ENCODE assay signal across 1 cellular context in genomic region chr2:2933421-2933820, GRCh38.
TF ChIP-seq lines count a peak whose summit lies in the region.

No MANE protein-coding gene starts in this region.

TF ChIP-seq in GM12878, 131 proteins besides CTCF, POLR2A, EP300 and RAD21:
- TF ChIP-seq ZNF687 (IDR thresholded peaks at IDR 0.05) (0 out of 2 replicates have a peak, but pooled peaks have one; percentile 26), JUNB (IDR thresholded peaks at IDR 0.05) (no peak), SMARCA5 (IDR thresholded peaks at IDR 0.05) (no peak), PBX3 (IDR thresholded peaks at IDR 0.05; ENCODE audit: insufficient replicate concordance, low read depth, low read length) (no peak), ESRRA (IDR thresholded peaks at IDR 0.05; ENCODE audit: low read length) (no peak), SIN3A (IDR thresholded peaks at IDR 0.05; ENCODE audit: low read depth, low read length) (no peak), MAX (IDR thresholded peaks at IDR 0.05; ENCODE audit: low read depth, low read length) (no peak)
TF ChIP-seq in GM12878: peak in this region for 1.
